In genomic region chr20:49268600-49269365, GRCh38 we compare ENCODE assay signal across 10 cellular contexts. TPM values are rescaled to one million over a fixed set of nuclear protein-coding genes. Genes with fewer than 3 reads are reported as not detected.
A peak's percentile ranks its signal among the peaks of the same experiment; 100 is the strongest.
DNase-seq lines count a peak whose midpoint lies in the region; ATAC-seq and TF ChIP-seq lines count a peak whose summit lies in the region.
"Had no signal": no experiment of that assay in that cellular context is flagged by ENCODE, and none has a peak within 500 bp of the region (broad histone marks: within the 10 kb centered on the region; RNA-seq: fewer than 3 reads in every experiment).

No MANE protein-coding gene starts in this region.

- ATAC-seq in mucosa of descending colon (peak; percentile 12), GM19328 (IDR thresholded peaks at IDR 0.05; ENCODE audit: unreplicated experiment) (no peak)
- ATAC-seq: heart left ventricle, Right ventricle myocardium inferior had no signal

- peaks cover 9% of the 10 kb centered on the region for H3K4me1 ChIP-seq in mucosa of descending colon (ENCODE audit: low read depth)
- H3K4me1 ChIP-seq in suprapubic skin: peaks cover 45% of the 10 kb centered on the region

- intact Hi-C loops in Calu3 (cut with micrococcal nuclease; ENCODE audit: unreplicated experiment): no loop called here
- intact Hi-C loops in mucosa of descending colon (cut with DNase I, micrococcal nuclease): no loop called here

- no peak overlapping the region for H3K27ac Mint-ChIP-seq in Calu3 (ENCODE audit: unreplicated experiment)
- peak overlapping the region; percentile 71 for H3K27ac Mint-ChIP-seq in activated naive CD8-positive, alpha-beta T cell

- BruUV-seq in Calu3 (replicated peaks; lab: Mats Ljungman, UMichigan): no TSS peak

- H3K9me3 ChIP-seq in mucosa of descending colon (no peaks in the 10 kb centered on the region), suprapubic skin (no peaks in the 10 kb centered on the region)
- H3K9me3 ChIP-seq: heart left ventricle had no signal

- no peak for TF ChIP-seq POLR2A in suprapubic skin (IDR thresholded peaks at IDR 0.05)

- H3K36me3 ChIP-seq in mucosa of descending colon (ENCODE audit: low read depth): peaks cover 9% of the 10 kb centered on the region
- peaks cover 70% of the 10 kb centered on the region for H3K36me3 ChIP-seq in suprapubic skin

- DNase-seq in Calu3: no peak
- no peak for DNase-seq in HFF-Myc (ENCODE audit: extremely low read depth, low read depth)
- no peak for DNase-seq in mucosa of descending colon
- DNase-seq in stimulated activated naive CD4-positive, alpha-beta T cell treated with Interleukin-2 at 50 U/mL for 16 hours (lab: John Stamatoyannopoulos, UW): no peak
- DNase-seq in RKO (ENCODE audit: low spot score): no peak
- DNase-seq in suprapubic skin (ENCODE audit: low spot score in 2 of 2): no peak
- DNase-seq: heart left ventricle had no signal

- peak overlapping the region; percentile 40 for H3K4me3 Mint-ChIP-seq in Calu3 (ENCODE audit: low read depth, unreplicated experiment)
- peak overlapping the region; percentile 84 for H3K4me3 Mint-ChIP-seq in activated naive CD8-positive, alpha-beta T cell

- H3K27me3 ChIP-seq in suprapubic skin: no peaks in the 10 kb centered on the region
- H3K27me3 ChIP-seq: heart left ventricle had no signal

- peak overlapping the region; percentile 16; the same call in 1 of the 2 replicates for H3K4me3 ChIP-seq in HFF-Myc (replicated peaks; ENCODE audit: low read depth, low read length)
- H3K4me3 ChIP-seq in mucosa of descending colon: no peak overlapping the region
- no peak overlapping the region for H3K4me3 ChIP-seq in suprapubic skin

- peaks cover 54% of the 10 kb centered on the region for H3K4me1 Mint-ChIP-seq in Calu3 (ENCODE audit: low read depth, unreplicated experiment)
- peaks cover 73% of the 10 kb centered on the region for H3K4me1 Mint-ChIP-seq in activated naive CD8-positive, alpha-beta T cell (ENCODE audit: low read depth)

- peaks cover 80% of the 10 kb centered on the region for H3K36me3 Mint-ChIP-seq in Calu3 (ENCODE audit: insufficient read depth, unreplicated experiment)
- H3K36me3 Mint-ChIP-seq in activated naive CD8-positive, alpha-beta T cell: peaks cover 41% of the 10 kb centered on the region

- no peak overlapping the region for H3K27ac ChIP-seq in suprapubic skin
- H3K27ac ChIP-seq: heart left ventricle had no signal

- no peaks in the 10 kb centered on the region for H3K27me3 Mint-ChIP-seq in Calu3 (ENCODE audit: unreplicated experiment)
- H3K27me3 Mint-ChIP-seq in activated naive CD8-positive, alpha-beta T cell: no peaks in the 10 kb centered on the region

- TF ChIP-seq CTCF in Calu3 (IDR thresholded peaks at IDR 0.05; ENCODE audit: unreplicated experiment) (no peak), HFF-Myc (IDR thresholded peaks at IDR 0.05; ENCODE audit: low read depth, low read length, missing control alignments) (no peak), mucosa of descending colon (IDR thresholded peaks at IDR 0.05) (no peak), suprapubic skin (IDR thresholded peaks at IDR 0.05) (no peak)

- H3K9me3 Mint-ChIP-seq in Calu3 (ENCODE audit: low read depth, unreplicated experiment): no peaks in the 10 kb centered on the region
- H3K9me3 Mint-ChIP-seq in activated naive CD8-positive, alpha-beta T cell (ENCODE audit: low read depth): no peaks in the 10 kb centered on the region

- no peak for TF ChIP-seq EP300 in suprapubic skin (IDR thresholded peaks at IDR 0.05)

- CTCF ChIA-PET in Calu3 (lab: Charles Lee): interaction anchor here (0.6 kb wide), 1 partner anchor 14 kb away, joined by 4 read pairs; no protein-coding TSS in a partner anchor

- 91% methylated on average over 1 of the region's 1 CpG for WGBS in suprapubic skin

RNA-seq across cellular contexts. Expression of gene ZNFX1, which starts 9.1 kb away (rescaled TPM):
- total RNA-seq in Calu3 (2022) (94.1 and 156 TPM in 2 replicates), mucosa of descending colon (10 to 100 TPM; 33.6 to 36.4 (median 35.5) TPM), suprapubic skin (10 to 100 TPM; 25.9 to 36.1 (median 33.2) TPM)

RNA-seq across cellular contexts. Expression of gene DDX27, which starts 49.6 kb away (rescaled TPM):
- total RNA-seq in Calu3 (2022) (87.3 and 96.0 TPM in 2 replicates), mucosa of descending colon (10 to 100 TPM; 27.1 to 32.8 (median 32.5) TPM), suprapubic skin (10 to 100 TPM; 29.3 to 49.5 (median 38.0) TPM)
